2 cellular contexts compared by ENCODE assay signal in genomic region chr17:1413281-1413791, GRCh38.
TF ChIP-seq lines count a peak whose summit lies in the region.

No MANE protein-coding gene starts in this region.

TF ChIP-seq in K562, 482 proteins besides CTCF, POLR2A, EP300 and RAD21 (continued from another document and continues in another):
- TF ChIP-seq ZNF512 (tag; IDR thresholded peaks at IDR 0.05) = no peak
- TF ChIP-seq MIER1 (IDR thresholded peaks at IDR 0.05; ENCODE audit: low read depth) = no peak
- TF ChIP-seq ZNF609 (CRISPR knock-in tag; IDR thresholded peaks at IDR 0.05; ENCODE audit: borderline replicate concordance) = no peak
- no peak for TF ChIP-seq LCOR (CRISPR knock-in tag; IDR thresholded peaks at IDR 0.05)
- no peak for TF ChIP-seq ZNF121 (CRISPR knock-in tag; conservative IDR thresholded peaks at IDR 0.05)
- no peak for TF ChIP-seq E2F3 (CRISPR knock-in tag; IDR thresholded peaks at IDR 0.05)
- no peak for TF ChIP-seq SMARCB1 (IDR thresholded peaks at IDR 0.05; ENCODE audit: insufficient read length, low read depth)
- 0 out of 2 replicates have a peak, but pooled peaks have one; percentile 33 for TF ChIP-seq ETV5 (CRISPR knock-in tag; IDR thresholded peaks at IDR 0.05; ENCODE audit: low read depth)
- TF ChIP-seq ZNF174 (CRISPR knock-in tag; IDR thresholded peaks at IDR 0.05) = no peak
- TF ChIP-seq VEZF1 (CRISPR knock-in tag; IDR thresholded peaks at IDR 0.05) = no peak
- TF ChIP-seq ZNF695 (CRISPR knock-in tag; IDR thresholded peaks at IDR 0.05) = no peak
- TF ChIP-seq HDAC6 (IDR thresholded peaks at IDR 0.05; ENCODE audit: low read depth, low read length) = no peak
- peak; percentile 27; the same call in 1 of the 2 replicates for TF ChIP-seq SOX6 (IDR thresholded peaks at IDR 0.05)
- TF ChIP-seq MYBL2 (IDR thresholded peaks at IDR 0.05; ENCODE audit: low read depth) = no peak
- no peak for TF ChIP-seq MYBL2 (CRISPR knock-in tag; IDR thresholded peaks at IDR 0.05; ENCODE audit: borderline replicate concordance)
- TF ChIP-seq PRDM10 (IDR thresholded peaks at IDR 0.05; ENCODE audit: partially characterized antibody) = no peak
- TF ChIP-seq HDGF (IDR thresholded peaks at IDR 0.05) = no peak
- TF ChIP-seq XRCC4 (IDR thresholded peaks at IDR 0.05; ENCODE audit: extremely low read depth, insufficient read depth, insufficient read length) = no peak
- TF ChIP-seq ELF2 (CRISPR knock-in tag; IDR thresholded peaks at IDR 0.05) = no peak

TF ChIP-seq in HepG2, 621 proteins besides CTCF, POLR2A, EP300 and RAD21 (continued from another document and continues in another):
- TF ChIP-seq ZHX2 (IDR thresholded peaks at IDR 0.05; ENCODE audit: low read depth) (no peak), ZHX2 (CRISPR knock-in tag; IDR thresholded peaks at IDR 0.05; ENCODE audit: borderline replicate concordance) (0 out of 2 replicates have a peak, but pooled peaks have one; percentile 24), FOXK1 (CRISPR knock-in tag; IDR thresholded peaks at IDR 0.05; ENCODE audit: borderline replicate concordance, low read depth) (0 out of 2 replicates have a peak, but pooled peaks have one; percentile 30), POGK (CRISPR knock-in tag; conservative IDR thresholded peaks at IDR 0.05) (no peak), ARNT2 (CRISPR knock-in tag; IDR thresholded peaks at IDR 0.05; ENCODE audit: low read depth) (no peak), ZNF574 (CRISPR knock-in tag; IDR thresholded peaks at IDR 0.05) (peak; percentile 49; the same call in 1 of the 2 replicates), SSRP1 (CRISPR knock-in tag; IDR thresholded peaks at IDR 0.05) (no peak), ZNF784 (CRISPR knock-in tag; IDR thresholded peaks at IDR 0.05; ENCODE audit: borderline replicate concordance) (no peak), ZNF331 (CRISPR knock-in tag; IDR thresholded peaks at IDR 0.05) (peak; percentile 100), GPN1 (CRISPR knock-in tag; IDR thresholded peaks at IDR 0.05; ENCODE audit: borderline replicate concordance) (no peak), TARDBP (CRISPR knock-in tag; IDR thresholded peaks at IDR 0.05) (0 out of 2 replicates have a peak, but pooled peaks have one; percentile 45), FOXC1 (CRISPR knock-in tag; IDR thresholded peaks at IDR 0.05; ENCODE audit: borderline replicate concordance) (no peak), GTF2F1 (IDR thresholded peaks at IDR 0.05; ENCODE audit: low read length) (no peak), RAD51 (IDR thresholded peaks at IDR 0.05; ENCODE audit: borderline replicate concordance) (no peak), SOX13 (IDR thresholded peaks at IDR 0.05) (no peak), SOX13 (CRISPR knock-in tag; conservative IDR thresholded peaks at IDR 0.05 in 1 of 2, IDR thresholded peaks at IDR 0.05 in 1 of 2) (peak in 1 of 2 experiments; percentile 5; a peak in 1 of 4 replicates), ZFP62 (CRISPR knock-in tag; IDR thresholded peaks at IDR 0.05) (no peak), NONO (IDR thresholded peaks at IDR 0.05) (no peak), NONO (CRISPR knock-in tag; conservative IDR thresholded peaks at IDR 0.05) (peak; percentile 41; the same call in 1 of the 2 replicates), SOX5 (CRISPR knock-in tag; IDR thresholded peaks at IDR 0.05; ENCODE audit: borderline replicate concordance) (peak; percentile 45; the same call in 1 of the 2 replicates), NKX3-1 (CRISPR knock-in tag; IDR thresholded peaks at IDR 0.05) (no peak), ZNF256 (CRISPR knock-in tag; conservative IDR thresholded peaks at IDR 0.05) (no peak), MAF1 (CRISPR knock-in tag; IDR thresholded peaks at IDR 0.05; ENCODE audit: borderline replicate concordance) (no peak), ZFP82 (CRISPR knock-in tag; IDR thresholded peaks at IDR 0.05; ENCODE audit: borderline replicate concordance) (no peak), SMAD3 (CRISPR knock-in tag; IDR thresholded peaks at IDR 0.05) (no peak), SP4 (CRISPR knock-in tag; IDR thresholded peaks at IDR 0.05) (no peak), SNRNP70 (IDR thresholded peaks at IDR 0.05; ENCODE audit: low read depth, low read length) (no peak), ZNF234 (CRISPR knock-in tag; conservative IDR thresholded peaks at IDR 0.05) (no peak), JUND (CRISPR knock-in tag; IDR thresholded peaks at IDR 0.05) (0 out of 2 replicates have a peak, but pooled peaks have one; percentile 28), ZFP36 (IDR thresholded peaks at IDR 0.05; ENCODE audit: borderline replicate concordance, low read depth, low read length, partially characterized antibody) (no peak), IRF2 (CRISPR knock-in tag; IDR thresholded peaks at IDR 0.05) (0 out of 2 replicates have a peak, but pooled peaks have one; percentile 18), ONECUT2 (CRISPR knock-in tag; IDR thresholded peaks at IDR 0.05) (no peak), HNF4G (IDR thresholded peaks at IDR 0.05; ENCODE audit: borderline replicate concordance, low read depth, low read length) (peak; percentile 30; the same call in 1 of the 2 replicates), HNF4G (CRISPR knock-in tag; IDR thresholded peaks at IDR 0.05; ENCODE audit: borderline replicate concordance, low read depth) (peak; percentile 36; the same call in 1 of the 2 replicates), TRIM22 (IDR thresholded peaks at IDR 0.05) (no peak), ARID5B (CRISPR knock-in tag; IDR thresholded peaks at IDR 0.05) (peak; percentile 40), ATF4 (CRISPR knock-in tag; IDR thresholded peaks at IDR 0.05) (no peak), ZNF484 (CRISPR knock-in tag; IDR thresholded peaks at IDR 0.05; ENCODE audit: borderline replicate concordance, low read depth) (no peak), ZNF614 (CRISPR knock-in tag; IDR thresholded peaks at IDR 0.05; ENCODE audit: borderline replicate concordance) (peak; percentile 63; the same call in 1 of the 2 replicates), MLLT10 (CRISPR knock-in tag; IDR thresholded peaks at IDR 0.05) (no peak), ZNF232 (CRISPR knock-in tag; IDR thresholded peaks at IDR 0.05; ENCODE audit: borderline replicate concordance) (no peak)
